28 cellular contexts compared by ENCODE assay signal in the genomic region with DNA sequence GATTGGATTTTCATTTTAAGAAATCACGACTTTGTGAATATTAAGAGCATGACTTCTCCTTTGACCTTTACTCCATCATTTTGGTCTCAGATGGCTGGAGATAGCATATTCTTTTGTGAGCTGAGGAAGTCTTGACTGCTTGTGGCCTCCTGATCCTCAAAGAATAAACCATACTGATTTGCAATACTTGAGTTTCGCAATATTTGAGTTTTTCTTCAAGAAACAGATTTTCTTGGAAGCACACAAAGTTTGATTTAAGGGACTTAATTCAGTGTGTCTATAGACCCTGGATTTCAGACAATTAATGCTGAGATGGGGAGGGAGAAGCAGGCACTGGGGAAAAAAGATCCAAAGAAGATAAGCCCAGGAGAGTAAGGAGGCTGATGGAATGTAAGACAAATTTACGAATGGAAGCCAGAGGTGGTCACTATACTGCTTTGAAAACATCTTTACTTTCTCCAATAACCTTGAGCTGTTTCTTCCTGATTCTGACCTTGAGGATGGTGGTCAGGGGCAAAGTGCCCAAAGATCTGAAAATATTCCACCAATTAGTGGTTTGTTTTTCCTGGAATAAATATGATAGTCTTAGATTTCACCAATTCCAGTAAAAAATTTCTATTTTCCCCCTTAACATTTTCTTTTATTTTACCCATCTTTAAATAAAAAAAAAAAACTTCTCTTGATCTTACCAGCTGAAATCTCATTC. TPM values are rescaled to one million over a fixed set of nuclear protein-coding genes. Genes with fewer than 3 reads are reported as not detected.
DNase-seq lines count a peak whose midpoint lies in the region; ATAC-seq and TF ChIP-seq lines count a peak whose summit lies in the region.
"Had no signal": no experiment of that assay in that cellular context is flagged by ENCODE, and none has a peak within 500 bp of the region (broad histone marks: within the 10 kb centered on the region; RNA-seq: fewer than 3 reads in every experiment).

No MANE protein-coding gene starts in this region.

- H3K14ac ChIP-seq in IMR-90 (replicated peaks; ENCODE audit: low read depth, low read length), result no peak overlapping the region

- H3K27me3 ChIP-seq in IMR-90 (ENCODE audit: control insufficient read depth, insufficient read depth, low read length), result no peaks in the 10 kb centered on the region
- no peaks in the 10 kb centered on the region for H3K27me3 ChIP-seq in subcutaneous abdominal adipose tissue (ENCODE audit: control insufficient read depth in 5 of 5, insufficient read depth in 4 of 5, low read length in 5 of 5)
- no peaks in the 10 kb centered on the region for H3K27me3 ChIP-seq in CD4-positive, alpha-beta memory T cell (ENCODE audit: insufficient read depth, low read length)
- H3K27me3 ChIP-seq: foreskin keratinocyte, left lung, thyroid gland had no signal

- H4K8ac ChIP-seq in IMR-90 (ENCODE audit: low read depth in 2 of 2, low read length in 2 of 2), result no peak overlapping the region

- no peak for TF ChIP-seq RAD21 in IMR-90 (IDR thresholded peaks at IDR 0.05; ENCODE audit: low read length)

- no peak overlapping the region for H3K27ac ChIP-seq in IMR-90 (ENCODE audit: insufficient read depth, low read length)
- H3K27ac ChIP-seq in VCaP, result peak overlapping the region; percentile 68
- H3K27ac ChIP-seq in subcutaneous abdominal adipose tissue (ENCODE audit: low read depth, low read length), result peak overlapping the region; percentile 10
- H3K27ac ChIP-seq in CD4-positive, alpha-beta memory T cell (ENCODE audit: low read depth, low read length), result no peak overlapping the region
- H3K27ac ChIP-seq: foreskin keratinocyte, SK-N-MC had no signal

- no peak overlapping the region for H3K4me2 ChIP-seq in IMR-90 (ENCODE audit: low read depth, low read length)

- in situ Hi-C loops in IMR-90 (cut with MboI; ENCODE audit: low sequenced_read_pairs), result no loop called here

- DNase-seq in IMR-90 (no peak), fibroblast of peridontal ligament (ENCODE audit: extremely low read depth) (peak; percentile 93), HuH-7.5 (ENCODE audit: low spot score) (no peak)
- DNase-seq in CD4-positive, alpha-beta memory T cell, result no peak
- DNase-seq in activated CD8-positive, alpha-beta memory T cell treated with anti-CD3 and anti-CD28 coated beads, Interleukin-2, amount 50 U/mL, for 4 hours, result no peak
- DNase-seq: activated CD4-positive, alpha-beta T cell treated with anti-CD3 and anti-CD28 coated beads, Interleukin-2, amount 10 ng/mL, durations not matched to agents 24 days and 14 days; activated CD8-positive, alpha-beta memory T cell treated with anti-CD3 and anti-CD28 coated beads, Interleukin-2, amount 10 ng/mL, durations not matched to agents 7 days and 5 days; anterior cingulate cortex; central memory CD4-positive, alpha-beta T cell; DMS53; foreskin keratinocyte; hippocampal formation; immature natural killer cell; left lung; naive thymus-derived CD4-positive, alpha-beta T cell; NCI-H187 treated with DMSO at 0.1 percent for 48 hours; NCI-H526 treated with DMSO at 0.1 percent for 48 hours; nucleus accumbens; stimulated activated CD4-positive, alpha-beta T cell treated with anti-CD3 and anti-CD28 coated beads, Interleukin-4, amount 100 ng/mL, for 24 hours; stimulated activated naive B cell treated with anti-CD40 and anti-IgM and Interleukin-4, amounts not matched to agents 10 μg/mL and 1 μg/mL and 100 μg/mL, for 72 hours; T-helper 2 cell; thyroid gland had no signal

- no peak for TF ChIP-seq CTCF in IMR-90 (conservative IDR thresholded peaks at IDR 0.05; ENCODE audit: low read depth, low read length)
- no peak for TF ChIP-seq CTCF in VCaP (conservative IDR thresholded peaks at IDR 0.05)

- no TSS peak for BruUV-seq in IMR-90 (replicated peaks; lab: Mats Ljungman, UMichigan)

- no peak overlapping the region for H3K23ac ChIP-seq in IMR-90 (ENCODE audit: low read depth, low read length)

- peaks cover 0 to 20% (median 7%) of the 10 kb centered on the region in 8 donors for H3K9me3 Mint-ChIP-seq in CD4-positive, alpha-beta memory T cell
- H3K9me3 Mint-ChIP-seq: activated CD4-positive, alpha-beta T cell treated with anti-CD3 and anti-CD28 coated beads, Interleukin-2, amount 10 ng/mL, durations not matched to agents 24 days and 14 days; activated naive CD4-positive, alpha-beta T cell treated with anti-CD3 and anti-CD28 coated beads, Interleukin-2, amount 50 U/mL, for 24 hours; stimulated activated naive B cell treated with anti-CD40 and anti-IgM and Interleukin-4, amounts not matched to agents 10 μg/mL and 1 μg/mL and 100 μg/mL, for 72 hours had no signal

- no peak overlapping the region for H3K18ac ChIP-seq in IMR-90 (ENCODE audit: low read depth, low read length)

- no peaks in the 10 kb centered on the region for H3K9me1 ChIP-seq in IMR-90 (ENCODE audit: insufficient read depth, low read length)

- H4K5ac ChIP-seq in IMR-90 (ENCODE audit: low read depth, low read length), result no peak overlapping the region

- no peak overlapping the region for H2AK9ac ChIP-seq in IMR-90 (replicated peaks; ENCODE audit: low read depth, low read length, poor library complexity)

- no peak overlapping the region for H2BK15ac ChIP-seq in IMR-90 (ENCODE audit: low read depth, low read length)

- H3K36me3 Mint-ChIP-seq in CD4-positive, alpha-beta memory T cell, result peaks cover 0 to 3% of the 10 kb centered on the region in 2 donors
- H3K36me3 Mint-ChIP-seq: activated CD8-positive, alpha-beta memory T cell treated with anti-CD3 and anti-CD28 coated beads, Interleukin-2, amount 10 ng/mL, durations not matched to agents 7 days and 5 days; stimulated activated naive B cell treated with anti-CD40 and anti-IgM and Interleukin-4, amounts not matched to agents 10 μg/mL and 1 μg/mL and 100 μg/mL, for 72 hours had no signal

- no peak overlapping the region for H3K56ac ChIP-seq in IMR-90 (ENCODE audit: extremely low read depth, insufficient read depth, low read length)

- H4K20me1 ChIP-seq in IMR-90 (ENCODE audit: insufficient read depth, low read length), result no peaks in the 10 kb centered on the region

- WGBS in IMR-90 (ENCODE audit: extremely low coverage in 2 of 2, insufficient read length in 1 of 2), 2 experiments, result no CpG with 5 or more reads among the region's 3 CpGs

- H3K4me3 ChIP-seq in IMR-90 (ENCODE audit: insufficient read depth, low read depth, low read length), result no peak overlapping the region
- no peak overlapping the region for H3K4me3 ChIP-seq in subcutaneous abdominal adipose tissue (ENCODE audit: low read depth in 1 of 5, low read length in 5 of 5)
- no peak overlapping the region for H3K4me3 ChIP-seq in CD4-positive, alpha-beta memory T cell (ENCODE audit: low read length in 2 of 2)
- H3K4me3 ChIP-seq: left lung, SK-N-MC, thyroid gland had no signal

- intact Hi-C loops in IMR-90 (cut with micrococcal nuclease), result no loop called here
- intact Hi-C loops in CD4-positive, alpha-beta memory T cell (cut with micrococcal nuclease), result no loop called here

- CTCF ChIA-PET in IMR-90 (lab: Yijun Ruan, JAX), result no interaction called here
- CTCF ChIA-PET in CD4-positive, alpha-beta memory T cell (lab: Charles Lee; ENCODE audit: partially characterized antibody), result no interaction called here

- no peak overlapping the region for H2AFZ ChIP-seq in IMR-90 (replicated peaks; ENCODE audit: low read length, poor library complexity)

- H2BK5ac ChIP-seq in IMR-90 (ENCODE audit: low read depth, low read length, poor library complexity, severe bottlenecking), result no peak overlapping the region

- H3K4me1 ChIP-seq in IMR-90 (ENCODE audit: control insufficient read depth, insufficient read depth, low read length), result no peaks in the 10 kb centered on the region
- H3K4me1 ChIP-seq in subcutaneous abdominal adipose tissue (ENCODE audit: control insufficient read depth in 5 of 5, insufficient read depth in 5 of 5, low read length in 5 of 5), result peaks cover 0 to 33% (median 17%) of the 10 kb centered on the region in 5 donors
- no peaks in the 10 kb centered on the region for H3K4me1 ChIP-seq in CD4-positive, alpha-beta memory T cell (ENCODE audit: insufficient read depth, low read length)
- H3K4me1 ChIP-seq: foreskin keratinocyte had no signal

- no peak overlapping the region for H3K27ac Mint-ChIP-seq in CD4-positive, alpha-beta memory T cell
- H3K27ac Mint-ChIP-seq: activated CD4-positive, alpha-beta T cell treated with anti-CD3 and anti-CD28 coated beads, Interleukin-2, amount 10 ng/mL, durations not matched to agents 24 days and 14 days; activated CD8-positive, alpha-beta memory T cell treated with anti-CD3 and anti-CD28 coated beads, Interleukin-2, amount 10 ng/mL, durations not matched to agents 7 days and 5 days; activated naive CD4-positive, alpha-beta T cell treated with anti-CD3 and anti-CD28 coated beads, Interleukin-2, amount 50 U/mL, for 24 hours; activated T-helper 1 cell treated with anti-CD3 and anti-CD28 coated beads, Interleukin-12 subunit alpha, Interleukin-12 subunit beta, Interleukin-2, Interleukin-4 antibody, amounts not matched to agents 30 ng/mL and 10 ng/mL and 1 ng/mL, durations not matched to agents 14 hours and 24 hours and 36 hours; immature natural killer cell; naive thymus-derived CD4-positive, alpha-beta T cell; stimulated activated naive B cell treated with anti-CD40 and anti-IgM and Interleukin-4, amounts not matched to agents 10 μg/mL and 1 μg/mL and 100 μg/mL, for 72 hours had no signal

- dilution Hi-C loops in IMR-90 (cut with HindIII; ENCODE audit: low sequenced_read_pairs, unreplicated experiment), result no loop called here

- no peak overlapping the region for H3K4ac ChIP-seq in IMR-90 (ENCODE audit: low read depth, low read length)

- H2AK5ac ChIP-seq in IMR-90 (ENCODE audit: low read depth, low read length), result no peak overlapping the region

- POLR2A ChIA-PET in IMR-90 (lab: Charles Lee; ENCODE audit: unreplicated experiment), result no interaction called here
- POLR2A ChIA-PET in CD4-positive, alpha-beta memory T cell (lab: Charles Lee; ENCODE audit: partially characterized antibody), result no interaction called here

- TF ChIP-seq POLR2A in IMR-90 (IDR thresholded peaks at IDR 0.05; ENCODE audit: low read depth, low read length), result no peak

- H2BK120ac ChIP-seq in IMR-90 (ENCODE audit: low read depth, low read length), result no peak overlapping the region

- H3K79me1 ChIP-seq in IMR-90 (ENCODE audit: low read depth in 1 of 2, low read length in 2 of 2), result no peaks in the 10 kb centered on the region

- H4K91ac ChIP-seq in IMR-90 (ENCODE audit: insufficient read depth, low read depth, low read length), result no peak overlapping the region

- H3K9me3 ChIP-seq in IMR-90 (ENCODE audit: control insufficient read depth, insufficient read depth, low read length) (peaks cover 2% of the 10 kb centered on the region; the same call in 1 of the 2 replicates), subcutaneous abdominal adipose tissue (ENCODE audit: control insufficient read depth in 5 of 5, low read length in 5 of 5) (peaks cover 0 to 10% (median 9%) of the 10 kb centered on the region in 5 donors)
- no peaks in the 10 kb centered on the region for H3K9me3 ChIP-seq in CD4-positive, alpha-beta memory T cell (ENCODE audit: control insufficient read depth in 1 of 2, low read length in 2 of 2)
- H3K9me3 ChIP-seq: thyroid gland had no signal

- no peak overlapping the region for H2BK20ac ChIP-seq in IMR-90 (ENCODE audit: low read depth, low read length)

- no peaks in the 10 kb centered on the region for H3K36me3 ChIP-seq in IMR-90 (ENCODE audit: control insufficient read depth, insufficient read depth, low read length)
- H3K36me3 ChIP-seq in subcutaneous abdominal adipose tissue (ENCODE audit: control insufficient read depth in 5 of 5, insufficient read depth in 5 of 5, low read length in 5 of 5), result peaks cover 0 to 4% (median 2%) of the 10 kb centered on the region in 5 donors
- no peaks in the 10 kb centered on the region for H3K36me3 ChIP-seq in CD4-positive, alpha-beta memory T cell (ENCODE audit: insufficient read depth, low read length)
- H3K36me3 ChIP-seq: left lung, thyroid gland had no signal

- ATAC-seq in IMR-90 (ENCODE audit: low read depth), result no peak
- ATAC-seq: activated CD8-positive, alpha-beta memory T cell treated with anti-CD3 and anti-CD28 coated beads, Interleukin-2, amount 10 ng/mL, durations not matched to agents 7 days and 5 days; foreskin keratinocyte; left lung; naive thymus-derived CD4-positive, alpha-beta T cell; stimulated activated naive B cell treated with anti-CD40 and anti-IgM and Interleukin-4, amounts not matched to agents 10 μg/mL and 1 μg/mL and 100 μg/mL, for 72 hours had no signal

- H3K9ac ChIP-seq in IMR-90 (ENCODE audit: low read depth, low read length) (no peak overlapping the region), subcutaneous abdominal adipose tissue (ENCODE audit: low read length in 5 of 5) (peak overlapping the region in 1 of 5 donors; percentile 35)

- peaks cover 0 to 2% (median 0%) of the 10 kb centered on the region in 4 donors for H3K4me1 Mint-ChIP-seq in CD4-positive, alpha-beta memory T cell
- H3K4me1 Mint-ChIP-seq: activated CD4-positive, alpha-beta T cell treated with anti-CD3 and anti-CD28 coated beads, Interleukin-2, amount 10 ng/mL, durations not matched to agents 24 days and 14 days; activated CD8-positive, alpha-beta memory T cell treated with anti-CD3 and anti-CD28 coated beads, Interleukin-2, amount 10 ng/mL, durations not matched to agents 7 days and 5 days; activated naive CD4-positive, alpha-beta T cell treated with anti-CD3 and anti-CD28 coated beads, Interleukin-2, amount 50 U/mL, for 24 hours; immature natural killer cell; naive thymus-derived CD4-positive, alpha-beta T cell; stimulated activated naive B cell treated with anti-CD40 and anti-IgM and Interleukin-4, amounts not matched to agents 10 μg/mL and 1 μg/mL and 100 μg/mL, for 72 hours had no signal

- H3K27me3 Mint-ChIP-seq in CD4-positive, alpha-beta memory T cell, result peaks cover 8 to 17% of the 10 kb centered on the region in 2 donors

- H3K4me3 Mint-ChIP-seq in CD4-positive, alpha-beta memory T cell, result no peak overlapping the region
- H3K4me3 Mint-ChIP-seq: activated CD4-positive, alpha-beta T cell treated with anti-CD3 and anti-CD28 coated beads, Interleukin-2, amount 10 ng/mL, durations not matched to agents 24 days and 14 days; activated CD8-positive, alpha-beta memory T cell treated with anti-CD3 and anti-CD28 coated beads, Interleukin-2, amount 10 ng/mL, durations not matched to agents 7 days and 5 days; activated naive CD4-positive, alpha-beta T cell treated with anti-CD3 and anti-CD28 coated beads, Interleukin-2, amount 50 U/mL, for 24 hours; activated T-helper 1 cell treated with anti-CD3 and anti-CD28 coated beads, Interleukin-12 subunit alpha, Interleukin-12 subunit beta, Interleukin-2, Interleukin-4 antibody, amounts not matched to agents 30 ng/mL and 10 ng/mL and 1 ng/mL, durations not matched to agents 14 hours and 24 hours and 36 hours; immature natural killer cell; naive thymus-derived CD4-positive, alpha-beta T cell; stimulated activated naive B cell treated with anti-CD40 and anti-IgM and Interleukin-4, amounts not matched to agents 10 μg/mL and 1 μg/mL and 100 μg/mL, for 72 hours had no signal

RNA-seq across cellular contexts. Expression of gene EPDR1, which starts 7.5 kb away (rescaled TPM):
- under 0.01 TPM in 1 of 2 replicates, not detected in the other for total RNA-seq in IMR-90 (2012; rRNA removed)
- 0.09 TPM in 1 of 2 replicates, not detected in the other for polyA plus RNA-seq in IMR-90 (2012; rRNA removed)
- 0.04 TPM in 1 of 2 replicates, not detected in the other for polyA plus RNA-seq in IMR-90 (2012; cell fraction: cytosol; rRNA removed)
- not detected in 2 replicates for polyA plus RNA-seq in IMR-90 (2012; cell fraction: nucleus; rRNA removed; ENCODE audit: low replicate concordance)
- under 1 TPM; 0.19 to 0.41 TPM for total RNA-seq in CD4-positive, alpha-beta memory T cell
- polyA plus RNA-seq in CD4-positive, alpha-beta memory T cell, result under 1 TPM; 0.32 to 0.37 TPM
- total RNA-seq: activated T-helper 1 cell treated with anti-CD3 and anti-CD28 coated beads, Interleukin-12 subunit alpha, Interleukin-12 subunit beta, Interleukin-2, Interleukin-4 antibody, amounts not matched to agents 30 ng/mL and 10 ng/mL and 1 ng/mL, durations not matched to agents 14 hours and 24 hours and 36 hours had no signal
- polyA plus RNA-seq: foreskin keratinocyte had no signal

RNA-seq across cellular contexts. Expression of gene SFRP4, which starts 11.3 kb away (rescaled TPM):
- total RNA-seq in IMR-90 (2012; rRNA removed), result not detected in 2 replicates
- polyA plus RNA-seq in IMR-90 (2012; rRNA removed), result not detected in 2 replicates
- not detected in 2 replicates for polyA plus RNA-seq in IMR-90 (2012; cell fraction: cytosol; rRNA removed)
- not detected in 2 replicates for polyA plus RNA-seq in IMR-90 (2012; cell fraction: nucleus; rRNA removed; ENCODE audit: low replicate concordance)
- total RNA-seq in CD4-positive, alpha-beta memory T cell, result not detected
- polyA plus RNA-seq in CD4-positive, alpha-beta memory T cell, result not detected
- total RNA-seq: activated CD4-positive, alpha-beta T cell treated with anti-CD3 and anti-CD28 coated beads, Interleukin-2, amount 10 ng/mL, durations not matched to agents 24 days and 14 days; activated CD8-positive, alpha-beta memory T cell treated with anti-CD3 and anti-CD28 coated beads, Interleukin-2, amount 10 ng/mL, durations not matched to agents 7 days and 5 days; activated T-helper 1 cell treated with anti-CD3 and anti-CD28 coated beads, Interleukin-12 subunit alpha, Interleukin-12 subunit beta, Interleukin-2, Interleukin-4 antibody, amounts not matched to agents 30 ng/mL and 10 ng/mL and 1 ng/mL, durations not matched to agents 14 hours and 24 hours and 36 hours; dermis microvascular lymphatic vessel endothelial cell; foreskin keratinocyte; naive thymus-derived CD4-positive, alpha-beta T cell had no signal
- polyA plus RNA-seq: foreskin keratinocyte; immature natural killer cell; naive thymus-derived CD4-positive, alpha-beta T cell had no signal

Comparison
In these comparisons a context has a peak if more than half of its experiments do, and no peak if none do; other contexts are left out.
1. H3K27ac ChIP-seq: peak in VCaP (single experiment) and subcutaneous abdominal adipose tissue (single experiment); none in IMR-90 (single experiment) and CD4-positive, alpha-beta memory T cell (single experiment).